Comparison of ENCODE assay signal across 1 cellular context in genomic region chr14:92785601-92786426, GRCh38.
TF ChIP-seq lines count a peak whose summit lies in the region.

No MANE protein-coding gene starts in this region.

TF ChIP-seq in K562, 482 proteins besides CTCF, POLR2A, EP300 and RAD21 (continued from another document):
- TF ChIP-seq MNT (conservative IDR thresholded peaks at IDR 0.05) (no peak), ETV5 (CRISPR knock-in tag; IDR thresholded peaks at IDR 0.05; ENCODE audit: low read depth) (no peak), PATZ1 (CRISPR knock-in tag; IDR thresholded peaks at IDR 0.05; ENCODE audit: borderline replicate concordance) (no peak), GTF2B (IDR thresholded peaks at IDR 0.05; ENCODE audit: extremely low read depth, insufficient read length) (no peak), ZNF324 (CRISPR knock-in tag; IDR thresholded peaks at IDR 0.05) (no peak), ZNF124 (CRISPR knock-in tag; IDR thresholded peaks at IDR 0.05) (no peak), BCOR (IDR thresholded peaks at IDR 0.05) (no peak), ZFPM2 (CRISPR knock-in tag; IDR thresholded peaks at IDR 0.05) (no peak), HSF4 (CRISPR knock-in tag; IDR thresholded peaks at IDR 0.05; ENCODE audit: borderline replicate concordance) (no peak), HLTF (IDR thresholded peaks at IDR 0.05) (no peak), CSDE1 (IDR thresholded peaks at IDR 0.05) (no peak), SMARCE1 (IDR thresholded peaks at IDR 0.05) (no peak; the same call in 1 of the 2 replicates), ZNF589 (CRISPR knock-in tag; IDR thresholded peaks at IDR 0.05; ENCODE audit: low read depth) (no peak), ZNF280B (CRISPR knock-in tag; IDR thresholded peaks at IDR 0.05) (no peak), CBFA2T3 (IDR thresholded peaks at IDR 0.05) (peak; percentile 75), BRD4 (IDR thresholded peaks at IDR 0.05) (no peak), TEAD1 (CRISPR knock-in tag; IDR thresholded peaks at IDR 0.05) (no peak), KDM1A (IDR thresholded peaks at IDR 0.05) (0 out of 4 replicates have a peak, but pooled peaks of 1 of the 2 experiments have one; percentile 24), HMGN3 (IDR thresholded peaks at IDR 0.05; ENCODE audit: borderline replicate concordance, extremely low read depth, insufficient read length, low read depth, low read length) (no peak), BRCA1 (IDR thresholded peaks at IDR 0.05) (no peak), BRCA1 (CRISPR knock-in tag; IDR thresholded peaks at IDR 0.05) (no peak), RBM39 (optimal IDR thresholded peaks at IDR 0.05; ENCODE audit: low read depth, low read length) (no peak), TCF3 (CRISPR knock-in tag; IDR thresholded peaks at IDR 0.05) (peak; percentile 39; the same call in 1 of the 2 replicates), CCNT2 (IDR thresholded peaks at IDR 0.05; ENCODE audit: borderline replicate concordance, extremely low read depth, insufficient read length, low read depth, low read length) (no peak), SMC3 (conservative IDR thresholded peaks at IDR 0.05; ENCODE audit: insufficient read depth, low read depth, low read length) (no peak), TEAD2 (tag; IDR thresholded peaks at IDR 0.05) (no peak), HINFP (tag; conservative IDR thresholded peaks at IDR 0.05; ENCODE audit: low read depth) (no peak), ETS1 (conservative IDR thresholded peaks at IDR 0.05; ENCODE audit: control insufficient read depth, low read depth, low read length) (no peak), STAG1 (CRISPR knock-in tag; IDR thresholded peaks at IDR 0.05; ENCODE audit: borderline replicate concordance) (no peak), NFIC (IDR thresholded peaks at IDR 0.05) (no peak), ZNF584 (CRISPR knock-in tag; IDR thresholded peaks at IDR 0.05; ENCODE audit: low read depth) (no peak), ZNF518B (CRISPR knock-in tag; IDR thresholded peaks at IDR 0.05) (no peak), SLC30A9 (CRISPR knock-in tag; IDR thresholded peaks at IDR 0.05) (no peak), RB1 (IDR thresholded peaks at IDR 0.05; ENCODE audit: low read depth) (no peak), NR2C1 (IDR thresholded peaks at IDR 0.05) (no peak), NR2C1 (tag; IDR thresholded peaks at IDR 0.05) (no peak)
TF ChIP-seq in K562: peak in this region for 30.
